In genomic region chr17:4540224-4541040, GRCh38 we compare ENCODE assay signal across 11 cellular contexts. TPM values are rescaled to one million over a fixed set of nuclear protein-coding genes. Genes with fewer than 3 reads are reported as not detected.
DNase-seq lines count a peak whose midpoint lies in the region; ATAC-seq, FAIRE-seq and TF ChIP-seq lines count a peak whose summit lies in the region.
"Had no signal": no experiment of that assay in that cellular context is flagged by ENCODE, and none has a peak within 500 bp of the region (broad histone marks: within the 10 kb centered on the region; RNA-seq: fewer than 3 reads in every experiment).

No MANE protein-coding gene starts in this region.

- in situ Hi-C loops in GM12878 (cut with MboI) = no loop called here

- ATAC-seq in GM12878 (no peak), HG03521 (IDR thresholded peaks at IDR 0.05; ENCODE audit: unreplicated experiment) (no peak), HG02610 (IDR thresholded peaks at IDR 0.05; ENCODE audit: unreplicated experiment) (no peak)
- ATAC-seq in stimulated activated naive CD8-positive, alpha-beta T cell treated with anti-CD3 and anti-CD28 coated beads, Interleukin-15, amount 100 ng/mL, for 72 hours = no peak
- ATAC-seq: activated CD8-positive, alpha-beta T cell treated with anti-CD3 and anti-CD28 coated beads for 36 hours had no signal

- H3K27me3 ChIP-seq in GM12878 (replicated peaks in 1 of 2; ENCODE audit: control insufficient read depth in 2 of 2, insufficient read depth in 2 of 2, low read length in 1 of 2) (no peaks in the 10 kb centered on the region), spleen (replicated peaks in 1 of 7) (no peaks in the 10 kb centered on the region)

- TF ChIP-seq EP300 in GM12878 (IDR thresholded peaks at IDR 0.05; ENCODE audit: borderline replicate concordance in 1 of 2, control insufficient read depth in 1 of 2, low read depth in 2 of 2, low read length in 2 of 2) = no peak

- no peaks in the 10 kb centered on the region for H3K4me1 ChIP-seq in GM12878 (ENCODE audit: control insufficient read depth, insufficient read depth, low read length)
- H3K4me1 ChIP-seq in spleen = peaks cover 18 to 100% (median 71%) of the 10 kb centered on the region in 6 donors

- BruUV-seq in GM12878 (replicated peaks; lab: Mats Ljungman, UMichigan) = no TSS peak

- H3K4me3 Mint-ChIP-seq in HFFc6 = no peak overlapping the region
- no peak overlapping the region for H3K4me3 Mint-ChIP-seq in stimulated activated naive CD8-positive, alpha-beta T cell treated with anti-CD3 and anti-CD28 coated beads, Interleukin-15, amount 100 ng/mL, for 72 hours
- H3K4me3 Mint-ChIP-seq: activated CD8-positive, alpha-beta T cell treated with anti-CD3 and anti-CD28 coated beads for 36 hours had no signal

- H3K9me3 Mint-ChIP-seq in HFFc6 = no peaks in the 10 kb centered on the region
- no peaks in the 10 kb centered on the region for H3K9me3 Mint-ChIP-seq in stimulated activated naive CD8-positive, alpha-beta T cell treated with anti-CD3 and anti-CD28 coated beads, Interleukin-15, amount 100 ng/mL, for 72 hours
- H3K9me3 Mint-ChIP-seq: activated CD8-positive, alpha-beta T cell treated with anti-CD3 and anti-CD28 coated beads for 36 hours had no signal

- no peaks in the 10 kb centered on the region for H3K79me2 ChIP-seq in GM12878 (ENCODE audit: control insufficient read depth, insufficient read depth, low read length)

- RAD21 ChIA-PET in GM12878 (lab: Charles Lee; ENCODE audit: unreplicated experiment) = no interaction called here

- no peaks in the 10 kb centered on the region for H3K36me3 Mint-ChIP-seq in HFFc6 (ENCODE audit: low read depth)

- H3K4me2 ChIP-seq in GM12878 (ENCODE audit: control insufficient read depth, insufficient read depth) = no peak overlapping the region

- SMC1A ChIA-PET in GM12878 (lab: Charles Lee; ENCODE audit: uncharacterized antibody, unreplicated experiment) = no interaction called here

- peaks cover 0 to 45% of the 10 kb centered on the region in 2 experiments; a peak in 3 of 4 replicates for H3K36me3 ChIP-seq in GM12878 (ENCODE audit: control insufficient read depth in 2 of 2, insufficient read depth in 2 of 2, low read length in 1 of 2)
- H3K36me3 ChIP-seq in spleen = peaks cover 0 to 84% (median 74%) of the 10 kb centered on the region in 6 donors

- H3K9me3 ChIP-seq in GM12878 (replicated peaks; ENCODE audit: control insufficient read depth, insufficient read depth, low read length) (no peaks in the 10 kb centered on the region), spleen (no peaks in the 10 kb centered on the region)

- TF ChIP-seq POLR2A in GM12878 (IDR thresholded peaks at IDR 0.05; ENCODE audit: low read depth, low read length) = peak; percentile 46
- TF ChIP-seq POLR2A in spleen (IDR thresholded peaks at IDR 0.05) = no peak

- H4K20me1 ChIP-seq in GM12878 (ENCODE audit: control insufficient read depth, insufficient read depth) = no peaks in the 10 kb centered on the region

- POLR2A ChIA-PET in GM12878 (lab: Charles Lee) = no interaction called here

- peak; percentile 31; the same call in 1 of the 2 replicates for TF ChIP-seq CTCF in HFFc6 (IDR thresholded peaks at IDR 0.05)
- peak in 2 of 3 experiments; percentile 14 to 15; a peak in 1 of 6 replicates for TF ChIP-seq CTCF in GM12878 (IDR thresholded peaks at IDR 0.05 in 2 of 3, conservative IDR thresholded peaks at IDR 0.05 in 1 of 3; ENCODE audit: control insufficient read depth in 2 of 3, extremely low read depth in 1 of 3, insufficient read depth in 1 of 3, low read depth in 3 of 3, low read length in 3 of 3)
- peak in 5 of 11 experiments; percentile 10 to 32 (median 21) for TF ChIP-seq CTCF in spleen (IDR thresholded peaks at IDR 0.05 in 8 of 11, conservative IDR thresholded peaks at IDR 0.05 in 3 of 11)

- H2AFZ ChIP-seq in GM12878 (ENCODE audit: control insufficient read depth, low read depth, low read length) = no peak overlapping the region

- peaks cover 8% of the 10 kb centered on the region for H3K27me3 Mint-ChIP-seq in HFFc6 (ENCODE audit: insufficient read depth)
- H3K27me3 Mint-ChIP-seq in stimulated activated naive CD8-positive, alpha-beta T cell treated with anti-CD3 and anti-CD28 coated beads, Interleukin-15, amount 100 ng/mL, for 72 hours = no peaks in the 10 kb centered on the region
- H3K27me3 Mint-ChIP-seq: activated CD8-positive, alpha-beta T cell treated with anti-CD3 and anti-CD28 coated beads for 36 hours had no signal

- no peak overlapping the region for H3K27ac Mint-ChIP-seq in HFFc6
- no peak overlapping the region for H3K27ac Mint-ChIP-seq in stimulated activated naive CD8-positive, alpha-beta T cell treated with anti-CD3 and anti-CD28 coated beads, Interleukin-15, amount 100 ng/mL, for 72 hours
- H3K27ac Mint-ChIP-seq: activated CD8-positive, alpha-beta T cell treated with anti-CD3 and anti-CD28 coated beads for 36 hours had no signal

- H3K4me1 Mint-ChIP-seq in HFFc6 (ENCODE audit: low read depth) = no peaks in the 10 kb centered on the region
- peaks cover 33% of the 10 kb centered on the region for H3K4me1 Mint-ChIP-seq in stimulated activated naive CD8-positive, alpha-beta T cell treated with anti-CD3 and anti-CD28 coated beads, Interleukin-15, amount 100 ng/mL, for 72 hours

- H3K4me3 ChIP-seq in GM12878 (no peak overlapping the region), spleen (no peak overlapping the region)
- H3K4me3 ChIP-seq: SK-N-MC had no signal

- WGBS in GM12878 (ENCODE audit: insufficient coverage, insufficient replicate concordance, low lambda C conversion rate, missing lambda C conversion rate) = 78% methylated on average over 26 of the region's 27 CpGs
- 52 to 66% (median 58%) methylated on average over 19 to 27 of the region's 27 CpGs for WGBS in spleen, 5 donors

- no peak overlapping the region for H3K9ac ChIP-seq in GM12878 (ENCODE audit: control insufficient read depth, insufficient read depth, low read length)

- FAIRE-seq in GM12878 (lab: Jason Lieb, UNC) = no peak

- H3K27ac ChIP-seq in GM12878 (ENCODE audit: control insufficient read depth, insufficient read depth) = no peak overlapping the region
- H3K27ac ChIP-seq in spleen = peak overlapping the region in 6 of 8 donors; percentile 34 to 65 (median 57)
- H3K27ac ChIP-seq: SK-N-MC had no signal

- CTCF ChIA-PET in GM12878 (lab: Yijun Ruan, JAX) = no interaction called here

- no peak for TF ChIP-seq RAD21 in GM12878 (IDR thresholded peaks at IDR 0.05; ENCODE audit: insufficient read depth, low read depth, low read length)

- intact Hi-C loops in GM12878 (cut with micrococcal nuclease; ENCODE audit: unreplicated experiment) = no loop called here
- intact Hi-C loops in spleen (cut with DNase I; ENCODE audit: low total_unique reads) = no loop called here

- no peak for DNase-seq in HFFc6
- no peak for DNase-seq in GM12878 (ENCODE audit: low read depth, low spot score)
- peak; percentile 70 for DNase-seq in iPS-NIHi11 (ENCODE audit: low spot score)
- peak; percentile 75 for DNase-seq in spleen
- no peak for DNase-seq in stimulated activated naive CD8-positive, alpha-beta T cell treated with anti-CD3 and anti-CD28 coated beads, Interleukin-15, amount 100 ng/mL, for 72 hours
- DNase-seq: activated CD8-positive, alpha-beta T cell treated with anti-CD3 and anti-CD28 coated beads for 36 hours; DMS79; stimulated activated CD4-positive, alpha-beta T cell treated with anti-CD3 and anti-CD28 coated beads, Interleukin-15, amount 100 ng/mL, for 24 hours had no signal

RNA-seq across cellular contexts. Expression of gene MYBBP1A, which starts 14.8 kb away (rescaled TPM):
- 10 to 100 TPM; 65.9 to 80.8 (median 71.8) TPM for total RNA-seq in HFFc6 (2021; fragmentation: NEBNext Ultra II Directional; extraction: Animal tissue kit (Norgen Biotek cat#: 25700))
- 120 and 130 TPM in 2 replicates for total RNA-seq in GM12878 (2013; cell fraction: nucleolus; rRNA removed)
- 98.5 and 120 TPM in 2 replicates for total RNA-seq in GM12878 (2014; rRNA removed)
- total RNA-seq in GM12878 (2014; rRNA removed; fragmentation: Illumina TruSeq; extraction: Trizol) = 30.7 and 40.5 TPM in 2 replicates
- 115 and 121 TPM in 2 replicates for total RNA-seq in GM12878 (2021)
- 17.5 TPM for polyA plus RNA-seq in GM12878 (2011; ENCODE audit: low read depth)
- polyA plus RNA-seq in GM12878 (2011; rRNA removed) = 13.1 and 29.5 TPM in 2 replicates
- 25.7 and 40.7 TPM in 2 replicates for polyA plus RNA-seq in GM12878 (2011; cell fraction: cytosol; rRNA removed)
- polyA plus RNA-seq in GM12878 (2011; cell fraction: nucleus; rRNA removed) = 182 and 265 TPM in 2 replicates
- 43.0 and 54.9 TPM in 2 replicates for polyA plus RNA-seq in GM12878 (2012)
- 17.8 and 54.2 TPM in 2 replicates for polyA plus RNA-seq in GM12878 (2014; fragmentation: Illumina TruSeq; extraction: Trizol)
- 1 to 10 TPM; 2.5 to 4.2 TPM for polyA plus RNA-seq in GM12878 (2014; fragmentation: Nextera tagmentation; extraction: Ambion mirVana)
- polyA plus RNA-seq in GM12878 (2014; rRNA removed) = 89.0 and 126 TPM in 2 replicates
- 100 to 1,000 TPM; 118 to 120 TPM for polyA plus RNA-seq in GM12878 (2016; fragmentation: Nextera tagmentation; extraction: Ambion mirVana)
- polyA minus RNA-seq in GM12878 (2011; rRNA and poly(A)+ RNA removed) = 43.4 and 52.2 TPM in 2 replicates
- 37.6 and 40.4 TPM in 2 replicates for polyA minus RNA-seq in GM12878 (2011; cell fraction: cytosol; rRNA and poly(A)+ RNA removed)
- 50.7 and 108 TPM in 2 replicates for polyA minus RNA-seq in GM12878 (2011; cell fraction: nucleus; rRNA and poly(A)+ RNA removed)
- 10 to 100 TPM; 37.1 to 71.2 (median 54.4) TPM for total RNA-seq in spleen
- 10 to 100 TPM; 24.7 to 48.6 (median 35.5) TPM for polyA plus RNA-seq in spleen

RNA-seq across cellular contexts. Expression of gene GGT6, which starts 19.9 kb away (rescaled TPM):
- total RNA-seq in HFFc6 (2021; fragmentation: NEBNext Ultra II Directional; extraction: Animal tissue kit (Norgen Biotek cat#: 25700)) = not detected
- not detected in 2 replicates for total RNA-seq in GM12878 (2013; cell fraction: nucleolus; rRNA removed)
- total RNA-seq in GM12878 (2014; rRNA removed) (0.82 TPM in 1 of 2 replicates, not detected in the other), GM12878 (2014; rRNA removed; fragmentation: Illumina TruSeq; extraction: Trizol) (0.13 TPM in 1 of 2 replicates, not detected in the other), GM12878 (2021) (0.16 and 0.26 TPM in 2 replicates), spleen (under 1 TPM in 1 of 7 donors, not detected in 6; 0.42 TPM)
- not detected for polyA plus RNA-seq in GM12878 (2011; ENCODE audit: low read depth)
- polyA plus RNA-seq in GM12878 (2011; rRNA removed) (not detected in 2 replicates), GM12878 (2014; fragmentation: Illumina TruSeq; extraction: Trizol) (0.01 TPM in 1 of 2 replicates, not detected in the other), GM12878 (2014; fragmentation: Nextera tagmentation; extraction: Ambion mirVana) (not detected), GM12878 (2014; rRNA removed) (0.19 and 0.22 TPM in 2 replicates), GM12878 (2016; fragmentation: Nextera tagmentation; extraction: Ambion mirVana) (under 1 TPM in 1 of 2 experiments, not detected in 1; 0.12 TPM), spleen (under 1 TPM in 1 of 3 donors, not detected in 2; 0.03 TPM)
- not detected in 2 replicates for polyA plus RNA-seq in GM12878 (2011; cell fraction: cytosol; rRNA removed)
- 0.13 TPM in 1 of 2 replicates, not detected in the other for polyA plus RNA-seq in GM12878 (2011; cell fraction: nucleus; rRNA removed)
- not detected in 2 replicates for polyA plus RNA-seq in GM12878 (2012)
- polyA minus RNA-seq in GM12878 (2011; rRNA and poly(A)+ RNA removed) = not detected in 2 replicates
- not detected in 2 replicates for polyA minus RNA-seq in GM12878 (2011; cell fraction: cytosol; rRNA and poly(A)+ RNA removed)
- not detected in 2 replicates for polyA minus RNA-seq in GM12878 (2011; cell fraction: nucleus; rRNA and poly(A)+ RNA removed)
- total RNA-seq: activated CD8-positive, alpha-beta T cell treated with anti-CD3 and anti-CD28 coated beads for 36 hours had no signal

RNA-seq across cellular contexts. Expression of gene SPNS2, which starts 41.8 kb away (rescaled TPM):
- total RNA-seq in HFFc6 (2021; fragmentation: NEBNext Ultra II Directional; extraction: Animal tissue kit (Norgen Biotek cat#: 25700)) = not detected
- not detected in 2 replicates for total RNA-seq in GM12878 (2013; cell fraction: nucleolus; rRNA removed)
- total RNA-seq in GM12878 (2014; rRNA removed) (0.17 and 0.82 TPM in 2 replicates), GM12878 (2014; rRNA removed; fragmentation: Illumina TruSeq; extraction: Trizol) (0.09 TPM in 2 replicates), GM12878 (2021) (0.28 and 0.56 TPM in 2 replicates), spleen (10 to 100 TPM; 19.6 to 53.5 (median 36.6) TPM)
- polyA plus RNA-seq in GM12878 (2011; ENCODE audit: low read depth) = not detected
- polyA plus RNA-seq in GM12878 (2011; rRNA removed) (0.04 TPM in 1 of 2 replicates, not detected in the other), GM12878 (2014; fragmentation: Illumina TruSeq; extraction: Trizol) (0.15 TPM in 1 of 2 replicates, not detected in the other), GM12878 (2014; fragmentation: Nextera tagmentation; extraction: Ambion mirVana) (not detected), GM12878 (2014; rRNA removed) (0.29 and 0.53 TPM in 2 replicates), GM12878 (2016; fragmentation: Nextera tagmentation; extraction: Ambion mirVana) (1 to 10 TPM in 1 of 2 experiments, under 1 TPM in 1; 0.49 to 1.1 TPM), spleen (10 to 100 TPM in 2 of 3 donors, 1 to 10 TPM in 1; 8.1 to 20.4 (median 13.2) TPM)
- 0.06 and 0.18 TPM in 2 replicates for polyA plus RNA-seq in GM12878 (2011; cell fraction: cytosol; rRNA removed)
- polyA plus RNA-seq in GM12878 (2011; cell fraction: nucleus; rRNA removed) = 0.25 TPM in 2 replicates
- polyA plus RNA-seq in GM12878 (2012) = 0.50 and 0.79 TPM in 2 replicates
- not detected in 2 replicates for polyA minus RNA-seq in GM12878 (2011; rRNA and poly(A)+ RNA removed)
- polyA minus RNA-seq in GM12878 (2011; cell fraction: cytosol; rRNA and poly(A)+ RNA removed) = not detected in 2 replicates
- polyA minus RNA-seq in GM12878 (2011; cell fraction: nucleus; rRNA and poly(A)+ RNA removed) = not detected in 2 replicates

RNA-seq across cellular contexts. Expression of gene SMTNL2, which starts 43.9 kb away (rescaled TPM):
- total RNA-seq in HFFc6 (2021; fragmentation: NEBNext Ultra II Directional; extraction: Animal tissue kit (Norgen Biotek cat#: 25700)) = not detected
- total RNA-seq in GM12878 (2013; cell fraction: nucleolus; rRNA removed) = not detected in 2 replicates
- total RNA-seq in GM12878 (2014; rRNA removed) (not detected in 2 replicates), GM12878 (2014; rRNA removed; fragmentation: Illumina TruSeq; extraction: Trizol) (not detected in 2 replicates), GM12878 (2021) (not detected in 2 replicates), spleen (1 to 10 TPM in 2 of 7 donors, under 1 TPM in 5; 0.42 to 1.5 (median 0.97) TPM)
- polyA plus RNA-seq in GM12878 (2011; ENCODE audit: low read depth) = not detected
- polyA plus RNA-seq in GM12878 (2011; rRNA removed) (not detected in 2 replicates), GM12878 (2014; fragmentation: Illumina TruSeq; extraction: Trizol) (not detected in 2 replicates), GM12878 (2014; fragmentation: Nextera tagmentation; extraction: Ambion mirVana) (not detected), GM12878 (2014; rRNA removed) (not detected in 2 replicates), GM12878 (2016; fragmentation: Nextera tagmentation; extraction: Ambion mirVana) (not detected), spleen (under 1 TPM; 0.22 to 0.67 (median 0.36) TPM)
- not detected in 2 replicates for polyA plus RNA-seq in GM12878 (2011; cell fraction: cytosol; rRNA removed)
- polyA plus RNA-seq in GM12878 (2011; cell fraction: nucleus; rRNA removed) = not detected in 2 replicates
- not detected in 2 replicates for polyA plus RNA-seq in GM12878 (2012)
- polyA minus RNA-seq in GM12878 (2011; rRNA and poly(A)+ RNA removed) = not detected in 2 replicates
- polyA minus RNA-seq in GM12878 (2011; cell fraction: cytosol; rRNA and poly(A)+ RNA removed) = not detected in 2 replicates
- polyA minus RNA-seq in GM12878 (2011; cell fraction: nucleus; rRNA and poly(A)+ RNA removed) = not detected in 2 replicates
- total RNA-seq: activated CD8-positive, alpha-beta T cell treated with anti-CD3 and anti-CD28 coated beads for 36 hours had no signal

Comparison
In these comparisons a context has a peak if more than half of its experiments do, and no peak if none do; other contexts are left out.
1. DNase-seq: peak in iPS-NIHi11 (single experiment) and spleen (single experiment); none in HFFc6 (single experiment), GM12878 (single experiment) and stimulated activated naive CD8-positive, alpha-beta T cell treated with anti-CD3 and anti-CD28 coated beads, Interleukin-15, amount 100 ng/mL, for 72 hours (0 of 2).
2. RNA of gene SPNS2, which starts 41.8 kb away (total RNA-seq): 19.6 to 53.5 TPM in spleen; 0.09 to 0.82 TPM in GM12878 and not detected in HFFc6; every median in the first group is over 10 times any median in the second.